1 cellular context compared by ENCODE assay signal in the genomic region with DNA sequence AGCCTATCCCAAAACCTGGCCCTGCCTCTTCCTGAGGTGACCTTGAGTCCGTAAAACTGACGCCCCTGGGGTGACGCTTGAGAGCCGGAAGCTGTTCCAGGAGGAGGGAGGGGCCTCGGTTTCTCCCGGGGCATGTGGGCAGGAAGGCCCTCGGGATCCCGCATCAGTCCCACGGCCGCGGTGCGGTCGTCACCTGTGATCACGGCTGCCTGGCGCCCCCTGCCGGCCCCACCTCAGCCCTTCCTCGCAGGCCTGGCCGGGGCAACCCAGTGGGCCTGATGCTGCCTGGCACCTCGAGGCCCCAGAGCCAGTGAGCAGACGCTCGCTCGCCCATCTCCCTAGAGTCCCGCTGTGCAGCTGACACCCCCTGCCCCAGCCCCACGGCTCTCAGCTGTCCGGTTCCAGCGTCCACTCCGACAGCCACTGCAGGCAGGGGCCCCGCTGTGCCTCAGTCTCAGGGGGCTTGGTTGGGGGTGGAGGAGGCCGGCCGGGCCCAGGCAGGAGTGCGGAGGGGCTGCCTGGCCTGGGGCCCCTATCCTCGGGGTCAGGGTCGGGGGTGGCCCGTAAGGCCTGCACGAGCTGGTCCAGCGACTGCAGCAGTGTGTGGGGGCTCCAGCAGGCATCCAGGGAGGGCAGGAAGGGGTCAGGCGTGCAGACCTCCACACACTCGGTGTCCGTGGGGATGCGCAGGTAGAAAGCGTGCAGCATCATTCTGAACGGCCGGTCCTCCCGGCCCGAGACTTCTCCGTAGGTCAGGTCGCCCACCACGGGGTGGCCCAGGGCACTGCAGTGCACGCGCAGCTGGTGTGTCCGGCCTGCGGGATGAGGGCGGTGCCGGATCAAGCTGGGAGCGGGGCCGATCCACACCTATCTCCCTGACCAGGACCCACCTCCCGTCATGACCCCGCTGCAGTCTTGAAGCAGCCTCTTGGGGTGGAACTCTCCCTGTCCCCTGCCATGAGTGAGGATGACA.
TF ChIP-seq lines count a peak whose summit lies in the region.

No MANE protein-coding gene starts in this region.

TF ChIP-seq in SK-N-SH treated with all-trans-retinoic acid at 6 μM for 48 hours, 23 proteins besides CTCF, POLR2A, EP300 and RAD21 (continued from another document):
- no peak for TF ChIP-seq BACH2 (CRISPR knock-in tag; IDR thresholded peaks at IDR 0.05; ENCODE audit: borderline replicate concordance)
